Comparison of ENCODE assay signal across 7 cellular contexts in genomic region chr18:31685097-31686082, GRCh38. TPM values are rescaled to one million over a fixed set of nuclear protein-coding genes. Genes with fewer than 3 reads are reported as not detected.
A peak's percentile ranks its signal among the peaks of the same experiment; 100 is the strongest.
DNase-seq lines count a peak whose midpoint lies in the region; ATAC-seq and TF ChIP-seq lines count a peak whose summit lies in the region.

No MANE protein-coding gene starts in this region.

- H3K4me1 Mint-ChIP-seq in T-cell: peaks cover 14 to 15% (median 14%) of the 10 kb centered on the region in 3 donors
- peaks cover 48% of the 10 kb centered on the region for H3K4me1 Mint-ChIP-seq in brain

- peak; percentile 80 for ATAC-seq in GM18498 (IDR thresholded peaks at IDR 0.05; ENCODE audit: unreplicated experiment)
- peak; percentile 68 for ATAC-seq in HG02623 (IDR thresholded peaks at IDR 0.05; ENCODE audit: unreplicated experiment)
- peak; percentile 72 to 80 (median 74) for ATAC-seq in T-cell (replicated peaks in 1 of 4)
- ATAC-seq in sciatic nerve: peak; percentile 81

- POLR2A ChIA-PET in T-cell (lab: Charles Lee): interaction anchor here in 1 of 2 donors (0.6 kb wide), 1 partner anchor 51 kb away, joined by 3 read pairs; no protein-coding TSS in a partner anchor

- intact Hi-C loops in sciatic nerve (cut with DNase I): no loop called here

- H3K4me3 Mint-ChIP-seq in T-cell (peak overlapping the region; percentile 76 to 98 (median 80)), brain (peak overlapping the region; percentile 83 to 91 (median 87))

- DNase-seq in NCI-H1092 treated with DMSO at 0.1 percent for 48 hours (lab: John Stamatoyannopoulos, UW) (peak; percentile 94), T-cell (peak in 30 of 34 experiments; percentile 5 to 52 (median 24)), sciatic nerve (ENCODE audit: low spot score) (peak; percentile 79)

- H3K27me3 Mint-ChIP-seq in T-cell (peaks cover 12 to 44% of the 10 kb centered on the region in 2 donors), brain (peaks cover 11% of the 10 kb centered on the region)

- peak; percentile 52 to 73 for TF ChIP-seq CTCF in brain (conservative IDR thresholded peaks at IDR 0.05)

- H3K27ac Mint-ChIP-seq in T-cell: no peak overlapping the region
- H3K27ac Mint-ChIP-seq in brain: peak overlapping the region; percentile 70 to 97 (median 92)

- no peaks in the 10 kb centered on the region for H3K9me3 Mint-ChIP-seq in T-cell
- H3K9me3 Mint-ChIP-seq in brain: no peaks in the 10 kb centered on the region

- CTCF ChIA-PET in T-cell (lab: Charles Lee): no interaction called here

- no peaks in the 10 kb centered on the region for H3K36me3 Mint-ChIP-seq in T-cell
- no peaks in the 10 kb centered on the region for H3K36me3 Mint-ChIP-seq in brain

- H3K4me3 ChIP-seq in iPS-11a (ENCODE audit: low read depth, low read length): peak overlapping the region; percentile 79

RNA-seq across cellular contexts. Expression of gene B4GALT6, which starts 1.0 kb away (rescaled TPM):
- 1 to 10 TPM in 3 of 5 donors, under 1 TPM in 2; 0.25 to 1.5 (median 1.2) TPM for total RNA-seq in T-cell
- polyA plus RNA-seq in brain (ENCODE audit: insufficient read depth, low read depth, low replicate concordance): 3.4 TPM
- total RNA-seq in sciatic nerve: 6.4 TPM

Comparison
In these comparisons a context has a peak if more than half of its experiments do, and no peak if none do; other contexts are left out.
1. Peak in every context shown above with its lines: DNase-seq, ATAC-seq and H3K4me3 ChIP-seq.
2. DNase-seq: peak in every context shown above with its lines; median percentile 94 in NCI-H1092 treated with DMSO at 0.1 percent for 48 hours; 79 in sciatic nerve; 24 in T-cell.
3. H3K27ac Mint-ChIP-seq: peak in brain (5 of 5); none in T-cell (0 of 2).